In the genomic region with DNA sequence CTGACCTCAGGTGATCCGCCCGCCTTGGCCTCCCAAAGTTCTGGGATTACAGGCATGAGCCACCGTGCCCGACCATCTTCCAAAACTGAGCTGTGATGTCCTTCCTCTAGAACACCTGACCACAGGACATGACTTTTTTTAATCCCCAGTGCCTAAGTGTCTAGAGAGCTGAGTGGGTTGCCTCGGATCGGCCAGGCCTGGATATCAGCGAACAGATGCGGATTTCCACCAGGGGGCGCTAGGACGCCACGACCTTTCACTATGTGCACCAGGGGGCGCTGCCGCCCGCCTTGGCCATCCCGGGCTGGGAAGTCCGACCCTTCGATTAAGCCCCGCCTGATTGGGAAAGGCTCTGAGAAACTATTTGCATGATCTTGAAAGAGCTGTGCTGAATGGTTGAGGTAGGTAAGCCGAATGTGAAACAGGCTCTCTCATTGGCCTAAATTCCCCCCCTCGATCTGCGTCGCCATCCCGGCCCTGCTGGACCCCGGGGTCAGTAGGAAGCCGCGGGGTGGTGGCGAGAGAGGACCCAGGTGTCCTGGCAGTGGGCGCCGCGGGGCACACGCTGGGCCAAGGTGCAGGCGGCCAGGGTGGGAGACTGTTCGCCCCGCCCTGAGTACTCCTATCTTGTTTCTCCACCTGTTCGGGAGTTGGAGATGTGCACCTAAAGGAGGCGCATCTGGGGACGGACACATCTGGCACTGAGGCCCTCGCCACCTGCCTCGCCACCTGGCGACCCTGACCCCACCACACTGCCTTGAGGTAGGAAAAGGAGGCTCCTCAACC, we compare ENCODE assay signal across 8 cellular contexts. TPM values are rescaled to one million over a fixed set of nuclear protein-coding genes. Genes with fewer than 3 reads are reported as not detected.
DNase-seq lines count a peak whose midpoint lies in the region; ATAC-seq and TF ChIP-seq lines count a peak whose summit lies in the region.

A gene with protein sequence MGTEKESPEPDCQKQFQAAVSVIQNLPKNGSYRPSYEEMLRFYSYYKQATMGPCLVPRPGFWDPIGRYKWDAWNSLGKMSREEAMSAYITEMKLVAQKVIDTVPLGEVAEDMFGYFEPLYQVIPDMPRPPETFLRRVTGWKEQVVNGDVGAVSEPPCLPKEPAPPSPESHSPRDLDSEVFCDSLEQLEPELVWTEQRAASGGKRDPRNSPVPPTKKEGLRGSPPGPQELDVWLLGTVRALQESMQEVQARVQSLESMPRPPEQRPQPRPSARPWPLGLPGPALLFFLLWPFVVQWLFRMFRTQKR (plus strand): TSS at position 496 of the 786 bp plus-strand sequence. CDS start 458 bp downstream, outside the sequence.

- H3K4me1 ChIP-seq in hepatocyte (ENCODE audit: insufficient read depth), result peaks cover 21% of the 10 kb centered on the region

- peak within 1 kb of the TSS; percentile 27 for H3K27ac ChIP-seq in hepatocyte

- no peaks in the 10 kb centered on the region for H3K36me3 ChIP-seq in hepatocyte (replicated peaks; ENCODE audit: insufficient read depth, low read depth)

- peak; percentile 100 for TF ChIP-seq CTCF in hepatocyte (IDR thresholded peaks at IDR 0.05; ENCODE audit: poor library complexity)

- no peaks in the 10 kb centered on the region for H3K27me3 ChIP-seq in hepatocyte

- WGBS in hepatocyte (ENCODE audit: low lambda C conversion rate, missing lambda C conversion rate), result 11% methylated on average over 40 of the region's 40 CpGs

- H3K4me2 ChIP-seq in hepatocyte, result peak within 1 kb of the TSS; percentile 72

- peak; percentile 84 for TF ChIP-seq POLR2A in GM18505 (IDR thresholded peaks at IDR 0.05; ENCODE audit: borderline replicate concordance, extremely low read depth, insufficient read depth, insufficient read length)

- H3K79me2 ChIP-seq in hepatocyte, result peaks cover 22% of the 10 kb centered on the region

- peak; percentile 65 for ATAC-seq in GM18505 (IDR thresholded peaks at IDR 0.05; ENCODE audit: unreplicated experiment)
- peak; percentile 73 for ATAC-seq in HG02973 (IDR thresholded peaks at IDR 0.05; ENCODE audit: unreplicated experiment)
- ATAC-seq in HG03457 (IDR thresholded peaks at IDR 0.05; ENCODE audit: unreplicated experiment), result no peak

- no peaks in the 10 kb centered on the region for H3K9me3 ChIP-seq in hepatocyte (ENCODE audit: low read depth)

- peak within 1 kb of the TSS; percentile 10 for H2AFZ ChIP-seq in hepatocyte

- no peaks in the 10 kb centered on the region for H4K20me1 ChIP-seq in hepatocyte (ENCODE audit: insufficient read depth, poor library complexity, severe bottlenecking)

- DNase-seq in NCI-H2029 (lab: John Stamatoyannopoulos, UW) (peak; percentile 93), T-helper 9 cell (peak; percentile 97), astrocyte of the hippocampus (ENCODE audit: low read depth, low spot score) (peak; percentile 98), hepatocyte (ENCODE audit: low spot score) (peak; percentile 97), retina (peak; percentile 98)

- peak within 1 kb of the TSS; percentile 13 for H3K4me3 ChIP-seq in hepatocyte

- no peaks in the 10 kb centered on the region for H3K9me2 ChIP-seq in hepatocyte (replicated peaks; ENCODE audit: insufficient read depth)

RNA-seq across cellular contexts. Expression of the gene that starts here (rescaled TPM):
- 8.1 and 8.2 TPM in 2 replicates for total RNA-seq in hepatocyte
- 11.2 and 13.7 TPM in 2 replicates for polyA plus RNA-seq in hepatocyte
